Comparison of ENCODE assay signal across 32 cellular contexts in the genomic region with DNA sequence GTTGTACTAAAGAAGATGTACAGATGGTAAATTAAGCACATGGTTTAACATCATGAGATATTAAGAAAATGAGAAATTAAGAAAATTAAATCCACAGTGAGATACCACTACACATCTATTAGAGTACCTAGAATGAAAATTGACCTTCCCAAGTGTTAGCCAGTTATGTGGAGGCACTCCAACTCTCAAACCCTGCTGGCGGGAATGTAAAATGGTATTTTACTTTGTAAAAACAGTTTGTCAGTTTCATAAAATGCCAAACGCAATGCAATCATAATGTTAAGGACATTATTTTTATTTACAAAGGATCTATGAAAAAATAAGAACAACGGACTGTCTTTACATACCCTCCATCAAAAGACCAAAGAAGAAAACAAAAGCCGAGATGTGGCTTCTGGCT.
"Had no signal": no experiment of that assay in that cellular context is flagged by ENCODE, and none has a peak within 500 bp of the region (broad histone marks: within the 10 kb centered on the region; RNA-seq: fewer than 3 reads in every experiment).

No MANE protein-coding gene starts in this region.

- H3K9me3 Mint-ChIP-seq: activated CD4-positive, alpha-beta memory T cell treated with anti-CD3 and anti-CD28 coated beads for 36 hours; activated CD4-positive, alpha-beta T cell treated with anti-CD3 and anti-CD28 coated beads, Interleukin-2, amount 10 ng/mL, durations not matched to agents 24 days and 14 days; activated naive CD8-positive, alpha-beta T cell treated with anti-CD3 and anti-CD28 coated beads, Interleukin-2, amount 10 ng/mL, durations not matched to agents 7 days and 5 days; central memory CD8-positive, alpha-beta T cell had no signal

- H3K27me3 Mint-ChIP-seq: activated CD4-positive, alpha-beta memory T cell treated with anti-CD3 and anti-CD28 coated beads for 36 hours; activated CD4-positive, alpha-beta T cell treated with anti-CD3 and anti-CD28 coated beads for 36 hours; activated CD4-positive, alpha-beta T cell treated with anti-CD3 and anti-CD28 coated beads, Interleukin-2, amount 10 ng/mL, durations not matched to agents 24 days and 14 days; activated CD8-positive, alpha-beta memory T cell treated with anti-CD3 and anti-CD28 coated beads, Interleukin-2, amount 10 ng/mL, durations not matched to agents 7 days and 5 days; activated naive CD4-positive, alpha-beta T cell treated with anti-CD3 and anti-CD28 coated beads, Interleukin-2, amount 10 ng/mL, durations not matched to agents 7 days and 5 days; activated naive CD8-positive, alpha-beta T cell treated with anti-CD3 and anti-CD28 coated beads, Interleukin-2, amount 10 ng/mL, durations not matched to agents 7 days and 5 days; brain; central memory CD8-positive, alpha-beta T cell; dendritic cell treated with granulocyte-macrophage colony-stimulating factor and Interleukin-4, amounts not matched to agents 40 ng/mL and 50 ng/mL, for 4 days; T-helper 17 cell had no signal

- DNase-seq: activated CD4-positive, alpha-beta memory T cell treated with anti-CD3 and anti-CD28 coated beads for 36 hours; activated CD4-positive, alpha-beta T cell treated with anti-CD3 and anti-CD28 coated beads for 36 hours; activated CD4-positive, alpha-beta T cell treated with anti-CD3 and anti-CD28 coated beads, Interleukin-2, amount 10 ng/mL, durations not matched to agents 24 days and 14 days; activated CD4-positive, CD25-positive, alpha-beta regulatory T cell; activated CD4-positive, CD25-positive, alpha-beta regulatory T cell treated with anti-CD3 and anti-CD28 coated beads, Interleukin-2, amount 50 U/mL, for 72 hours; activated CD8-positive, alpha-beta memory T cell treated with anti-CD3 and anti-CD28 coated beads, Interleukin-2, amount 10 ng/mL, durations not matched to agents 7 days and 5 days; activated CD8-positive, alpha-beta memory T cell treated with anti-CD3 and anti-CD28 coated beads, Interleukin-2, amount 50 U/mL, for 4 hours; activated CD8-positive, alpha-beta T cell treated with anti-CD3 and anti-CD28 coated beads, Interleukin-2, amount 10 ng/mL, durations not matched to agents 7 days and 5 days; activated gamma-delta T cell; activated naive CD4-positive, alpha-beta T cell; activated naive CD4-positive, alpha-beta T cell treated with anti-CD3 and anti-CD28 coated beads, Interleukin-2, amount 10 ng/mL, durations not matched to agents 7 days and 5 days; activated naive CD8-positive, alpha-beta T cell treated with anti-CD3 and anti-CD28 coated beads, Interleukin-2, amount 10 ng/mL, durations not matched to agents 7 days and 5 days; activated T-cell treated with anti-CD3 and anti-CD28 coated beads, Interleukin-2, amount 50 U/mL, for 1 hour; activated T-cell treated with anti-CD3 and anti-CD28 coated beads, Interleukin-2, amount 50 U/mL, for 48 hours; dorsolateral prefrontal cortex; effector memory CD4-positive, alpha-beta T cell; erythroblast; foreskin keratinocyte; T-helper 1 cell; T-helper 17 cell; T1000 had no signal

- H3K9me3 ChIP-seq: ascending aorta, breast epithelium, esophagus muscularis mucosa, gastroesophageal sphincter had no signal

- H3K36me3 Mint-ChIP-seq: activated CD4-positive, alpha-beta memory T cell treated with anti-CD3 and anti-CD28 coated beads for 36 hours; activated CD8-positive, alpha-beta memory T cell treated with anti-CD3 and anti-CD28 coated beads, Interleukin-2, amount 10 ng/mL, durations not matched to agents 7 days and 5 days; activated naive CD4-positive, alpha-beta T cell treated with anti-CD3 and anti-CD28 coated beads, Interleukin-2, amount 10 ng/mL, durations not matched to agents 7 days and 5 days; activated naive CD4-positive, alpha-beta T cell treated with anti-CD3 and anti-CD28 coated beads, Interleukin-2, amount 50 U/mL, for 72 hours; activated naive CD8-positive, alpha-beta T cell treated with anti-CD3 and anti-CD28 coated beads, Interleukin-2, amount 10 ng/mL, durations not matched to agents 7 days and 5 days; brain had no signal

- ATAC-seq: activated CD4-positive, alpha-beta T cell treated with anti-CD3 and anti-CD28 coated beads for 36 hours; activated CD8-positive, alpha-beta memory T cell treated with anti-CD3 and anti-CD28 coated beads, Interleukin-2, amount 10 ng/mL, durations not matched to agents 7 days and 5 days; activated CD8-positive, alpha-beta T cell treated with anti-CD3 and anti-CD28 coated beads, Interleukin-2, amount 10 ng/mL, durations not matched to agents 7 days and 5 days; activated naive CD4-positive, alpha-beta T cell treated with anti-CD3 and anti-CD28 coated beads, Interleukin-2, amount 50 U/mL, for 72 hours; foreskin keratinocyte; gastroesophageal sphincter; T-helper 17 cell had no signal

- H3K27ac ChIP-seq: ascending aorta, breast epithelium, cardiac muscle cell, coronary artery, dorsolateral prefrontal cortex, esophagus muscularis mucosa, foreskin keratinocyte, gastroesophageal sphincter had no signal

- H3K36me3 ChIP-seq: ascending aorta, breast epithelium, cardiac muscle cell, esophagus muscularis mucosa, gastroesophageal sphincter had no signal

- H3K4me3 ChIP-seq: ascending aorta, breast epithelium, cardiac muscle cell, coronary artery, dorsolateral prefrontal cortex, esophagus muscularis mucosa, gastroesophageal sphincter had no signal

- H3K4me1 Mint-ChIP-seq: activated CD4-positive, alpha-beta T cell treated with anti-CD3 and anti-CD28 coated beads for 36 hours; activated CD4-positive, alpha-beta T cell treated with anti-CD3 and anti-CD28 coated beads, Interleukin-2, amount 10 ng/mL, durations not matched to agents 24 days and 14 days; activated CD8-positive, alpha-beta memory T cell treated with anti-CD3 and anti-CD28 coated beads, Interleukin-2, amount 10 ng/mL, durations not matched to agents 7 days and 5 days; activated naive CD4-positive, alpha-beta T cell treated with anti-CD3 and anti-CD28 coated beads, Interleukin-2, amount 10 ng/mL, durations not matched to agents 7 days and 5 days; activated naive CD8-positive, alpha-beta T cell treated with anti-CD3 and anti-CD28 coated beads, Interleukin-2, amount 10 ng/mL, durations not matched to agents 7 days and 5 days; brain; central memory CD8-positive, alpha-beta T cell; T-helper 17 cell had no signal

- H3K4me1 ChIP-seq: ascending aorta, breast epithelium, esophagus muscularis mucosa, foreskin keratinocyte, gastroesophageal sphincter had no signal

- H3K4me3 Mint-ChIP-seq: activated CD4-positive, alpha-beta memory T cell treated with anti-CD3 and anti-CD28 coated beads for 36 hours; activated CD4-positive, alpha-beta T cell treated with anti-CD3 and anti-CD28 coated beads for 36 hours; activated CD4-positive, alpha-beta T cell treated with anti-CD3 and anti-CD28 coated beads, Interleukin-2, amount 10 ng/mL, durations not matched to agents 24 days and 14 days; activated CD8-positive, alpha-beta memory T cell treated with anti-CD3 and anti-CD28 coated beads, Interleukin-2, amount 10 ng/mL, durations not matched to agents 7 days and 5 days; activated CD8-positive, alpha-beta T cell treated with anti-CD3 and anti-CD28 coated beads, Interleukin-2, amount 10 ng/mL, durations not matched to agents 7 days and 5 days; activated naive CD4-positive, alpha-beta T cell treated with anti-CD3 and anti-CD28 coated beads, Interleukin-2, amount 10 ng/mL, durations not matched to agents 7 days and 5 days; activated naive CD8-positive, alpha-beta T cell treated with anti-CD3 and anti-CD28 coated beads, Interleukin-2, amount 10 ng/mL, durations not matched to agents 7 days and 5 days; brain; central memory CD8-positive, alpha-beta T cell; dendritic cell treated with granulocyte-macrophage colony-stimulating factor and Interleukin-4, amounts not matched to agents 40 ng/mL and 50 ng/mL, for 4 days; T-helper 17 cell; T-helper 2 cell treated with Interferon-gamma antibody and Interleukin-4, amounts not matched to agents 5 μg/mL and 100 μg/mL, for 36 hours had no signal

- H3K27me3 ChIP-seq: ascending aorta, breast epithelium, cardiac muscle cell, esophagus muscularis mucosa, foreskin keratinocyte, gastroesophageal sphincter had no signal

- H3K27ac Mint-ChIP-seq: activated CD4-positive, alpha-beta memory T cell treated with anti-CD3 and anti-CD28 coated beads for 36 hours; activated CD4-positive, alpha-beta T cell treated with anti-CD3 and anti-CD28 coated beads for 36 hours; activated CD4-positive, alpha-beta T cell treated with anti-CD3 and anti-CD28 coated beads, Interleukin-2, amount 10 ng/mL, durations not matched to agents 24 days and 14 days; activated CD8-positive, alpha-beta memory T cell treated with anti-CD3 and anti-CD28 coated beads, Interleukin-2, amount 10 ng/mL, durations not matched to agents 7 days and 5 days; activated CD8-positive, alpha-beta T cell treated with anti-CD3 and anti-CD28 coated beads, Interleukin-2, amount 10 ng/mL, durations not matched to agents 7 days and 5 days; activated naive CD4-positive, alpha-beta T cell treated with anti-CD3 and anti-CD28 coated beads, Interleukin-2, amount 10 ng/mL, durations not matched to agents 7 days and 5 days; activated naive CD4-positive, alpha-beta T cell treated with anti-CD3 and anti-CD28 coated beads, Interleukin-2, amount 50 U/mL, for 72 hours; activated naive CD8-positive, alpha-beta T cell treated with anti-CD3 and anti-CD28 coated beads, Interleukin-2, amount 10 ng/mL, durations not matched to agents 7 days and 5 days; brain; dendritic cell treated with granulocyte-macrophage colony-stimulating factor and Interleukin-4, amounts not matched to agents 40 ng/mL and 50 ng/mL, for 4 days; T-helper 17 cell; T-helper 2 cell treated with Interferon-gamma antibody and Interleukin-4, amounts not matched to agents 5 μg/mL and 100 μg/mL, for 36 hours had no signal
